Comparison of ENCODE assay signal across 1 cellular context in the genomic region with DNA sequence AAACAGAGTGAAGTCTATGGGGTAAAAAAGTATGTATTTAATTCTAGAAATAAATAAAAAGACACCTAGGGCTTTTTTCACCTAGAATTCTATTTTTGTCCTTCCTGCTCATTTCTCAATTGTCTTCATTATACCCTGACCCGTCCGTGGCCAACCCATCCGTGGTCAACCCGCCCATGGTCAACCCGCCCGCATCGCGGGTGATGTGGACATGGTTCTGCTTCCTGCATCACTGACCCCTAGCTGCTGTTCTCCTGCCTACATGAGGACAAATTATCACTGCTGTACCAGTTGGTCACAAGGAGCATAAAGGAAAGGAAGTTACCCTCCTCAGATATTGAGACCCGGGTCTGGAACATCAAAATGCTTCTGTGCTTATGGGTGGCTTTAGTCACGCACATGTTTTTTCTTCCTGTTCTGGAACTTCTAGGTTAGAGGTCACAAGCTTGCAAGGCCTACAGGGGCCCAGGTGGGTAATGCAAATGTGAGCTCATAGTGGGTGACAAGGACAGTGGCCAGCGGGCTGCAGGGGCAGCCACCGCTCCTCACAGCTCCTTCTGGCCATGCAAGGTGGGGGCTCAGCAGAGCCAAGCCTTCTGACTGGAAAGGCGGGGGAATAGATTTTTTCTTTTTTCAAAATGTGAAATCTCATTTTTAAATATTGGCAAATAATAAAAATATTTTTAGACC.
TF ChIP-seq lines count a peak whose summit lies in the region.

No MANE protein-coding gene starts in this region.

TF ChIP-seq in GM12878, 131 proteins besides CTCF, POLR2A, EP300 and RAD21:
- TF ChIP-seq RUNX3 (IDR thresholded peaks at IDR 0.05; ENCODE audit: low read length) (peak; percentile 29; the same call in 1 of the 2 replicates), TCF3 (IDR thresholded peaks at IDR 0.05; ENCODE audit: borderline replicate concordance, insufficient read depth, low read depth, low read length) (no peak), NR2F1 (conservative IDR thresholded peaks at IDR 0.05) (peak; percentile 39; the same call in 1 of the 2 replicates), BCLAF1 (IDR thresholded peaks at IDR 0.05) (no peak), SMC3 (IDR thresholded peaks at IDR 0.05; ENCODE audit: borderline replicate concordance, low read length) (no peak)
- TF ChIP-seq, protein P1, sequence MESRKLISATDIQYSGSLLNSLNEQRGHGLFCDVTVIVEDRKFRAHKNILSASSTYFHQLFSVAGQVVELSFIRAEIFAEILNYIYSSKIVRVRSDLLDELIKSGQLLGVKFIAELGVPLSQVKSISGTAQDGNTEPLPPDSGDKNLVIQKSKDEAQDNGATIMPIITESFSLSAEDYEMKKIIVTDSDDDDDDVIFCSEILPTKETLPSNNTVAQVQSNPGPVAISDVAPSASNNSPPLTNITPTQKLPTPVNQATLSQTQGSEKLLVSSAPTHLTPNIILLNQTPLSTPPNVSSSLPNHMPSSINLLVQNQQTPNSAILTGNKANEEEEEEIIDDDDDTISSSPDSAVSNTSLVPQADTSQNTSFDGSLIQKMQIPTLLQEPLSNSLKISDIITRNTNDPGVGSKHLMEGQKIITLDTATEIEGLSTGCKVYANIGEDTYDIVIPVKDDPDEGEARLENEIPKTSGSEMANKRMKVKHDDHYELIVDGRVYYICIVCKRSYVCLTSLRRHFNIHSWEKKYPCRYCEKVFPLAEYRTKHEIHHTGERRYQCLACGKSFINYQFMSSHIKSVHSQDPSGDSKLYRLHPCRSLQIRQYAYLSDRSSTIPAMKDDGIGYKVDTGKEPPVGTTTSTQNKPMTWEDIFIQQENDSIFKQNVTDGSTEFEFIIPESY (IDR thresholded peaks at IDR 0.05), result peak; percentile 93
